Comparison of ENCODE assay signal across 35 cellular contexts in genomic region chr19:57825501-57825900, GRCh38.
"Had no signal": no experiment of that assay in that cellular context is flagged by ENCODE, and none has a peak within 500 bp of the region (broad histone marks: within the 10 kb centered on the region; RNA-seq: fewer than 3 reads in every experiment).

No MANE protein-coding gene starts in this region.

- H3K27me3 Mint-ChIP-seq: IgD-negative memory B cell, T-cell had no signal

- ATAC-seq: activated naive CD4-positive, alpha-beta T cell treated with anti-CD3 and anti-CD28 coated beads, Interleukin-2, amount 50 U/mL, for 72 hours; activated T-cell treated with anti-CD3 and anti-CD28 coated beads, Interleukin-2, amount 50 U/mL, for 4 hours; PC-3; Right ventricle myocardium inferior; SK-N-SH treated with all-trans-retinoic acid at 6 μM for 48 hours; T-cell had no signal

- H3K4me3 Mint-ChIP-seq: activated naive CD4-positive, alpha-beta T cell treated with anti-CD3 and anti-CD28 coated beads for 36 hours; activated T-cell treated with anti-CD3 and anti-CD28 coated beads, Interleukin-2, amount 50 U/mL, for 4 hours; activated T-helper 1 cell treated with anti-CD3 and anti-CD28 coated beads, Interleukin-12 subunit alpha, Interleukin-12 subunit beta, Interleukin-2, Interleukin-4 antibody, amounts not matched to agents 30 ng/mL and 10 ng/mL and 1 ng/mL, durations not matched to agents 14 hours and 24 hours and 36 hours; IgD-negative memory B cell; T-cell had no signal

- DNase-seq: activated CD4-positive, alpha-beta T cell treated with anti-CD3 and anti-CD28 coated beads for 1 hour; activated CD4-positive, alpha-beta T cell treated with anti-CD3 and anti-CD28 coated beads for 48 hours; activated CD4-positive, CD25-positive, alpha-beta regulatory T cell; activated CD8-positive, alpha-beta memory T cell treated with anti-CD3 and anti-CD28 coated beads, Interleukin-2, amount 50 U/mL, for 4 hours; activated gamma-delta T cell treated with Interleukin-2 at 50 U/mL for 16 hours; activated naive CD4-positive, alpha-beta T cell treated with anti-CD3 and anti-CD28 coated beads for 36 hours; activated T-cell treated with anti-CD3 and anti-CD28 coated beads for 4 hours; activated T-cell treated with anti-CD3 and anti-CD28 coated beads, Interleukin-2, amount 50 U/mL, for 4 hours; adrenal gland; anterior cingulate cortex; central memory CD4-positive, alpha-beta T cell; Kasumi-1; KG1; MG63; NCI-H1048; NCI-H1105 treated with DMSO at 0.1 percent for 48 hours; NCI-H1436; NCI-H1694; NCI-H1930; NCI-H2081 treated with DMSO at 0.1 percent for 48 hours; NCI-H345; NCI-H524 treated with DMSO at 0.1 percent for 48 hours; PC-3; Peyer's patch; RPMI8226; SIG-M5; T-cell; T-helper 2 cell; T-helper 9 cell; WERI-Rb-1 had no signal

- H3K27ac Mint-ChIP-seq: activated naive CD4-positive, alpha-beta T cell treated with anti-CD3 and anti-CD28 coated beads for 36 hours; activated naive CD4-positive, alpha-beta T cell treated with anti-CD3 and anti-CD28 coated beads, Interleukin-2, amount 50 U/mL, for 72 hours; activated T-helper 1 cell treated with anti-CD3 and anti-CD28 coated beads, Interleukin-12 subunit alpha, Interleukin-12 subunit beta, Interleukin-2, Interleukin-4 antibody, amounts not matched to agents 30 ng/mL and 10 ng/mL and 1 ng/mL, durations not matched to agents 14 hours and 24 hours and 36 hours; IgD-negative memory B cell; T-cell had no signal

- H3K9me3 Mint-ChIP-seq: activated naive CD4-positive, alpha-beta T cell treated with anti-CD3 and anti-CD28 coated beads for 36 hours; activated naive CD4-positive, alpha-beta T cell treated with anti-CD3 and anti-CD28 coated beads, Interleukin-2, amount 50 U/mL, for 72 hours; activated T-cell treated with anti-CD3 and anti-CD28 coated beads, Interleukin-2, amount 50 U/mL, for 4 hours; activated T-helper 1 cell treated with anti-CD3 and anti-CD28 coated beads, Interleukin-12 subunit alpha, Interleukin-12 subunit beta, Interleukin-2, Interleukin-4 antibody, amounts not matched to agents 30 ng/mL and 10 ng/mL and 1 ng/mL, durations not matched to agents 14 hours and 24 hours and 36 hours; T-cell had no signal
